Comparison of ENCODE assay signal across 16 cellular contexts in genomic region chr15:77430213-77430612, GRCh38. TPM values are rescaled to one million over a fixed set of nuclear protein-coding genes. Genes with fewer than 3 reads are reported as not detected.
DNase-seq lines count a peak whose midpoint lies in the region; ATAC-seq lines count a peak whose summit lies in the region.
"Had no signal": no experiment of that assay in that cellular context is flagged by ENCODE, and none has a peak within 500 bp of the region (broad histone marks: within the 10 kb centered on the region; RNA-seq: fewer than 3 reads in every experiment).

No MANE protein-coding gene starts in this region.

- no peak for DNase-seq in activated CD4-positive, CD25-positive, alpha-beta regulatory T cell treated with anti-CD3 and anti-CD28 coated beads, Interleukin-2, amount 50 U/mL, for 72 hours
- peak; percentile 4 for DNase-seq in stimulated activated CD4-positive, alpha-beta T cell treated with anti-CD3 and anti-CD28 coated beads, Interleukin-15, amount 100 ng/mL, for 24 hours
- no peak for DNase-seq in stimulated activated CD4-positive, alpha-beta T cell treated with anti-CD3 and anti-CD28 coated beads, Interleukin-12 subunit alpha, Interleukin-12 subunit beta, amount 100 ng/mL, for 4 hours
- DNase-seq in activated naive CD8-positive, alpha-beta T cell treated with anti-CD3 and anti-CD28 coated beads for 36 hours: no peak
- DNase-seq in SJCRH30 (no peak), HUDEP-2 (lab: John Stamatoyannopoulos, UW; ENCODE audit: unreplicated experiment in 76 of 76) (no peak), glomerular visceral epithelial cell (ENCODE audit: extremely low spot score) (no peak)
- DNase-seq: HFFc6, KBM-7, NCI-H1092, NCI-H2107, NCI-H446, PC-9 had no signal

- H3K9me3 ChIP-seq in SJCRH30 (replicated peaks): no peaks in the 10 kb centered on the region
- H3K9me3 ChIP-seq: BLaER1 treated with 17β-estradiol and CSF1 and Interleukin-3, amounts not matched to agents 10 nM and 100 nM had no signal

- no peaks in the 10 kb centered on the region for H3K9me3 Mint-ChIP-seq in activated naive CD8-positive, alpha-beta T cell treated with anti-CD3 and anti-CD28 coated beads for 36 hours
- H3K9me3 Mint-ChIP-seq: HFFc6 had no signal

- no peaks in the 10 kb centered on the region for H3K27me3 Mint-ChIP-seq in activated naive CD8-positive, alpha-beta T cell treated with anti-CD3 and anti-CD28 coated beads for 36 hours

- H3K36me3 Mint-ChIP-seq in activated naive CD8-positive, alpha-beta T cell treated with anti-CD3 and anti-CD28 coated beads for 36 hours: peaks cover 7% of the 10 kb centered on the region

- H3K4me3 Mint-ChIP-seq in activated naive CD8-positive, alpha-beta T cell treated with anti-CD3 and anti-CD28 coated beads for 36 hours: no peak overlapping the region
- H3K4me3 Mint-ChIP-seq: HFFc6 had no signal

- H3K27me3 ChIP-seq in SJCRH30: no peaks in the 10 kb centered on the region
- H3K27me3 ChIP-seq: BLaER1 treated with 17β-estradiol and CSF1 and Interleukin-3, amounts not matched to agents 10 nM and 100 nM had no signal

- peaks cover 43% of the 10 kb centered on the region for H3K4me1 Mint-ChIP-seq in activated naive CD8-positive, alpha-beta T cell treated with anti-CD3 and anti-CD28 coated beads for 36 hours

- H3K4me1 ChIP-seq in SJCRH30: no peaks in the 10 kb centered on the region

- no peak overlapping the region for H3K27ac ChIP-seq in SJCRH30
- H3K27ac ChIP-seq: 22Rv1; BLaER1 treated with 17β-estradiol and CSF1 and Interleukin-3, amounts not matched to agents 10 nM and 100 nM; PC-9 had no signal

- peak; percentile 93 to 95 for ATAC-seq in activated CD4-positive, CD25-positive, alpha-beta regulatory T cell treated with anti-CD3 and anti-CD28 coated beads, Interleukin-2, amount 50 U/mL, for 24 hours

- H3K4me3 ChIP-seq in SJCRH30: no peak overlapping the region
- H3K4me3 ChIP-seq: BLaER1 treated with 17β-estradiol and CSF1 and Interleukin-3, amounts not matched to agents 10 nM and 100 nM; PC-9 had no signal

- 0 out of 2 replicates have a peak, but pooled peaks cover 2% of the 10 kb centered on the region for H3K36me3 ChIP-seq in SJCRH30

- peak overlapping the region; percentile 14 for H3K27ac Mint-ChIP-seq in activated naive CD8-positive, alpha-beta T cell treated with anti-CD3 and anti-CD28 coated beads for 36 hours
- H3K27ac Mint-ChIP-seq: HFFc6 had no signal

RNA-seq across cellular contexts. Expression of gene HMG20A, which starts 9.5 kb away (rescaled TPM):
- 10 to 100 TPM; 41.2 to 47.1 TPM for total RNA-seq in activated naive CD8-positive, alpha-beta T cell treated with anti-CD3 and anti-CD28 coated beads for 36 hours
- 42.8 and 50.0 TPM in 2 replicates for total RNA-seq in SJCRH30 (2014; rRNA removed; shearing (Covaris generic))

RNA-seq across cellular contexts. Expression of gene PEAK1, which starts 10.3 kb away (rescaled TPM):
- total RNA-seq in activated naive CD8-positive, alpha-beta T cell treated with anti-CD3 and anti-CD28 coated beads for 36 hours: 10 to 100 TPM; 33.2 to 33.5 TPM
- total RNA-seq in SJCRH30 (2014; rRNA removed; shearing (Covaris generic)): 16.1 and 16.3 TPM in 2 replicates
